In the genomic region with DNA sequence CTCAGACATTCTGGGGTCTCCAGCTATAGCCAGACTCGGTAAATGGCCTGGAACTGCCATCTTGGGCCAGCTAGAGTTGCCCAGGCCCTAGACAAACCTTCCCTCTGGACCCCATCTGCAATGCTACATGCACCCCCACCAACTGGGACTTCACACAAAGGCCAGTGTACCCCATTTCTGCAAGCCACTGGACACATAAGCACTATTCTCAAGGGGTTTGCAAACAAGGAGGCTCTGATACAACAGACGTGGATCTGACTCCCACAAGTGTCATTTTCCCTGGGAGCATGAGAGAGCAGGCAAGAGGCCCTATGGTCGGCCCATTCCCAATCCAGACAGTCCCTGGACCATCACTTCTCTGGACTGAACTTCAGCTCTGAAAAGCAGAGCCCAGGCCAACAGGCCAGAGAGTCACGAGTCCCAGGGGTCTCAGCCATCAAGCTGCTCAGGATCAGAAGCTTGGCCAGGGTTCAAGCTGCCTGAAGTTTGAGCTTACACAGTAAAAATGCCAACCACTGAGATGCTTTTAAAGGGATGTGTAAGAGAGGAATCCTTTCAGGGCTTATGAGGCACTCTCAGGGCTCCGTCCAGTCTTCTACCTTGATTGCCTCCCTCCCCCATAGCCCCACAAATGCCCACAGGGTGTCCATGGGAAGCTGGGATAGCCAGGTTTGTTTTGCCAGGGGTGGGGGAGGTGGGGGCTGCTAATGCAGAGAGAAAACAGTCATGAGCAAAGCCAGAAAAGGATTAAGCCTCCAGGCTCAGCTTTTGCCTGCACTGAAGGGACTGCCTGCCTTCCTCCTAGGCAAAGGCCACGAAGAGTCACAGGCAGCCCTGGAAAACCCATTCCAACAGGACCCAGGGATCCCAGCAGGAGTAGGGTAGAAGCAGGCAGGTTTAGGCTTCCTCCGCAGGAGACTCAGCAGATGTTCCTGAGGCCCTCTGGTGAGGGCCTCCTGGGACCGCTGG, we compare ENCODE assay signal across 11 cellular contexts. TPM values are rescaled to one million over a fixed set of nuclear protein-coding genes. Genes with fewer than 3 reads are reported as not detected.
DNase-seq lines count a peak whose midpoint lies in the region; ATAC-seq and TF ChIP-seq lines count a peak whose summit lies in the region.
"Had no signal": no experiment of that assay in that cellular context is flagged by ENCODE, and none has a peak within 500 bp of the region (broad histone marks: within the 10 kb centered on the region; RNA-seq: fewer than 3 reads in every experiment).

No MANE protein-coding gene starts in this region.

- no peaks in the 10 kb centered on the region for H3K9me3 Mint-ChIP-seq in MCF 10A (ENCODE audit: unreplicated experiment)
- H3K9me3 Mint-ChIP-seq in naive thymus-derived CD8-positive, alpha-beta T cell, result no peaks in the 10 kb centered on the region

- H3K36me3 Mint-ChIP-seq in MCF 10A (ENCODE audit: insufficient read depth, unreplicated experiment), result peaks cover 14% of the 10 kb centered on the region
- H3K36me3 Mint-ChIP-seq in naive thymus-derived CD8-positive, alpha-beta T cell, result peaks cover 0 to 3% (median 0%) of the 10 kb centered on the region in 3 donors

- peak overlapping the region; percentile 92 for H3K27ac Mint-ChIP-seq in MCF 10A (ENCODE audit: low read depth, unreplicated experiment)
- H3K27ac Mint-ChIP-seq in naive thymus-derived CD8-positive, alpha-beta T cell, result peak overlapping the region; percentile 92 to 98 (median 97)

- no peaks in the 10 kb centered on the region for H3K27me3 ChIP-seq in right cardiac atrium (ENCODE audit: control insufficient read depth, insufficient read depth)

- peak overlapping the region; percentile 49 for H3K27ac ChIP-seq in right cardiac atrium (ENCODE audit: low read length)

- peak overlapping the region; percentile 46 for H3K4me3 Mint-ChIP-seq in MCF 10A (ENCODE audit: unreplicated experiment)
- H3K4me3 Mint-ChIP-seq in naive thymus-derived CD8-positive, alpha-beta T cell, result peak overlapping the region in 9 of 10 donors; percentile 25 to 94 (median 87)

- DNase-seq in right cardiac atrium, result peak; percentile 39 to 60 (median 58)
- DNase-seq in left cardiac atrium, result no peak
- DNase-seq in MCF 10A (ENCODE audit: unreplicated experiment), result no peak
- DNase-seq in naive thymus-derived CD8-positive, alpha-beta T cell, result no peak
- no peak for DNase-seq in dedifferentiated amniotic fluid mesenchymal stem cell (ENCODE audit: extremely low spot score)
- DNase-seq: DMS 273 treated with DMSO at 0.1 percent for 48 hours, head of caudate nucleus, OCI-M1 had no signal

- ATAC-seq in right cardiac atrium, result no peak
- ATAC-seq in left cardiac atrium, result no peak
- ATAC-seq in naive thymus-derived CD8-positive, alpha-beta T cell, result no peak
- ATAC-seq in GM19467 (IDR thresholded peaks at IDR 0.05; ENCODE audit: unreplicated experiment), result no peak
- ATAC-seq in HG02840 (IDR thresholded peaks at IDR 0.05; ENCODE audit: low FRiP score, unreplicated experiment), result no peak
- ATAC-seq in HG03175 (IDR thresholded peaks at IDR 0.05; ENCODE audit: unreplicated experiment), result no peak

- CTCF ChIA-PET in MCF 10A (lab: Yijun Ruan, JAX), result interaction anchor here (0.6 to 3.6 kb wide), 8 partner anchors 9 to 1500 kb away, joined by 3 to 27 read pairs (median 3); no protein-coding TSS in a partner anchor

- no peak overlapping the region for H3K4me3 ChIP-seq in right cardiac atrium (ENCODE audit: low read length)

- H3K4me1 ChIP-seq in right cardiac atrium (ENCODE audit: control insufficient read depth, insufficient read depth, low read length), result peaks cover 68% of the 10 kb centered on the region

- peaks cover 69% of the 10 kb centered on the region for H3K4me1 Mint-ChIP-seq in MCF 10A (ENCODE audit: insufficient read depth, unreplicated experiment)
- H3K4me1 Mint-ChIP-seq in naive thymus-derived CD8-positive, alpha-beta T cell, result peaks cover 50 to 100% (median 99%) of the 10 kb centered on the region in 4 donors

- 54% methylated on average over 8 of the region's 8 CpGs for WGBS in right cardiac atrium

- H3K27me3 Mint-ChIP-seq in MCF 10A (ENCODE audit: insufficient read depth, unreplicated experiment), result no peaks in the 10 kb centered on the region
- H3K27me3 Mint-ChIP-seq in naive thymus-derived CD8-positive, alpha-beta T cell, result no peaks in the 10 kb centered on the region

- no TSS peak for BruUV-seq in MCF 10A (replicated peaks; lab: Mats Ljungman, UMichigan)

- POLR2A ChIA-PET in MCF 10A (lab: Yijun Ruan, JAX), result interaction anchor here (0.6 to 9.8 kb wide), 14 partner anchors 10 to 283 kb away, joined by 3 to 296 read pairs (median 3); a partner anchor contains a TSS
- POLR2A ChIA-PET in naive thymus-derived CD8-positive, alpha-beta T cell (lab: Charles Lee), result interaction anchor here (0.7 to 10.9 kb wide), 3 partner anchors 9 to 40 kb away, joined by 3 to 330 read pairs (median 103); a partner anchor contains a TSS

- no peaks in the 10 kb centered on the region for H3K9me3 ChIP-seq in right cardiac atrium (ENCODE audit: control insufficient read depth, low read length)

- TF ChIP-seq CTCF in MCF 10A (IDR thresholded peaks at IDR 0.05; ENCODE audit: unreplicated experiment), result no peak

- intact Hi-C loops in right cardiac atrium (cut with DNase I) (no loop called here), left cardiac atrium (cut with DNase I) (no loop called here), MCF 10A (cut with micrococcal nuclease) (no loop called here)

RNA-seq across cellular contexts. Expression of a gene that starts 31.7 kb away (rescaled TPM):
- 10 to 100 TPM; 25.6 to 36.3 (median 30.0) TPM for total RNA-seq in right cardiac atrium
- 18.0 TPM for polyA plus RNA-seq in right cardiac atrium
- total RNA-seq in left cardiac atrium, result 10 to 100 TPM; 25.9 to 29.6 TPM
- total RNA-seq in MCF 10A (2022), result 43.3 and 46.3 TPM in 2 replicates
- 10 to 100 TPM; 40.0 to 43.4 TPM for total RNA-seq in naive thymus-derived CD8-positive, alpha-beta T cell
- polyA plus RNA-seq in naive thymus-derived CD8-positive, alpha-beta T cell, result 10 to 100 TPM; 31.6 to 37.2 (median 37.2) TPM

Comparison
In these comparisons a context has a peak if more than half of its experiments do, and no peak if none do; other contexts are left out.
1. DNase-seq: peak in right cardiac atrium (3 of 3); none in left cardiac atrium (single experiment), MCF 10A (single experiment), naive thymus-derived CD8-positive, alpha-beta T cell (0 of 10) and dedifferentiated amniotic fluid mesenchymal stem cell (single experiment).